ENCODE assay signal across 31 cellular contexts in genomic region chr14:95183082-95183481, GRCh38. TPM values are rescaled to one million over a fixed set of nuclear protein-coding genes. Genes with fewer than 3 reads are reported as not detected.
DNase-seq lines count a peak whose midpoint lies in the region; ATAC-seq and TF ChIP-seq lines count a peak whose summit lies in the region.
"Had no signal": no experiment of that assay in that cellular context is flagged by ENCODE, and none has a peak within 500 bp of the region (broad histone marks: within the 10 kb centered on the region; RNA-seq: fewer than 3 reads in every experiment).

No MANE protein-coding gene starts in this region.

- TF ChIP-seq POLR2A in heart left ventricle (IDR thresholded peaks at IDR 0.05) (no peak), esophagus muscularis mucosa (IDR thresholded peaks at IDR 0.05; ENCODE audit: low read depth) (no peak), upper lobe of left lung (IDR thresholded peaks at IDR 0.05) (no peak)

- peaks cover 0 to 6% (median 0%) of the 10 kb centered on the region in 9 donors for H3K27me3 ChIP-seq in heart left ventricle
- no peaks in the 10 kb centered on the region for H3K27me3 ChIP-seq in esophagus muscularis mucosa
- H3K27me3 ChIP-seq in muscle layer of duodenum (ENCODE audit: low read depth, low read length): no peaks in the 10 kb centered on the region
- no peaks in the 10 kb centered on the region for H3K27me3 ChIP-seq in upper lobe of left lung
- H3K27me3 ChIP-seq: vagina had no signal

- H3K4me1 ChIP-seq in heart left ventricle (peaks cover 11 to 57% (median 46%) of the 10 kb centered on the region in 12 donors), esophagus muscularis mucosa (peaks cover 38 to 48% (median 39%) of the 10 kb centered on the region in 4 donors), muscle layer of duodenum (ENCODE audit: control insufficient read depth in 1 of 2, insufficient read depth in 2 of 2, low read length in 2 of 2) (peaks cover 14 to 27% of the 10 kb centered on the region in 2 donors), upper lobe of left lung (peaks cover 28 to 36% (median 34%) of the 10 kb centered on the region in 4 donors)

- no peaks in the 10 kb centered on the region for H3K36me3 ChIP-seq in heart left ventricle
- H3K36me3 ChIP-seq in esophagus muscularis mucosa: peaks cover 0 to 9% (median 0%) of the 10 kb centered on the region in 4 donors
- H3K36me3 ChIP-seq in muscle layer of duodenum (ENCODE audit: control insufficient read depth in 1 of 2, insufficient read depth in 2 of 2, low read length in 2 of 2): peaks cover 0 to 6% of the 10 kb centered on the region in 2 donors
- H3K36me3 ChIP-seq in upper lobe of left lung: no peaks in the 10 kb centered on the region
- H3K36me3 ChIP-seq: vagina, WERI-Rb-1 had no signal

- no peak for DNase-seq in heart left ventricle
- DNase-seq in Right ventricle myocardium superior: no peak
- no peak for DNase-seq in esophagus muscularis mucosa (ENCODE audit: extremely low spot score)
- DNase-seq in upper lobe of left lung: no peak
- DNase-seq: activated CD4-positive, alpha-beta T cell treated with anti-CD3 and anti-CD28 coated beads for 48 hours; activated gamma-delta T cell treated with Interleukin-2 at 50 U/mL for 16 hours; activated naive CD8-positive, alpha-beta T cell treated with anti-CD3 and anti-CD28 coated beads, Interleukin-2, amount 50 U/mL, for 24 hours; activated T-cell treated with anti-CD3 and anti-CD28 coated beads, Interleukin-2, amount 50 U/mL, for 24 hours; CD4-positive, alpha-beta memory T cell; cerebellar nuclear complex; DMS 273 treated with DMSO at 0.1 percent for 48 hours; effector CD4-positive, alpha-beta T cell; head of caudate nucleus; naive thymus-derived CD8-positive, alpha-beta T cell; NCI-H1048; NCI-H187 treated with DMSO at 0.1 percent for 48 hours; NCI-H2171 treated with DMSO at 0.1 percent for 48 hours; NCI-H526; occipital lobe; PC-9; SHP77 treated with DMSO at 0.1 percent for 48 hours; stimulated activated CD4-positive, alpha-beta T cell treated with anti-CD3 and anti-CD28 coated beads, Interleukin-2, amount 100 ng/mL, for 48 hours; substantia nigra; T-helper 9 cell; WERI-Rb-1 had no signal

- H3K4me3 ChIP-seq in heart left ventricle: no peak overlapping the region
- H3K4me3 ChIP-seq in esophagus muscularis mucosa: no peak overlapping the region
- no peak overlapping the region for H3K4me3 ChIP-seq in muscle layer of duodenum (ENCODE audit: low read depth in 1 of 2, low read length in 2 of 2)
- no peak overlapping the region for H3K4me3 ChIP-seq in upper lobe of left lung
- H3K4me3 ChIP-seq: PC-9, vagina had no signal

- no peak for TF ChIP-seq CTCF in heart left ventricle (IDR thresholded peaks at IDR 0.05)
- no peak for TF ChIP-seq CTCF in esophagus muscularis mucosa (IDR thresholded peaks at IDR 0.05)
- TF ChIP-seq CTCF in upper lobe of left lung (IDR thresholded peaks at IDR 0.05): no peak

- peaks cover 0 to 5% (median 0%) of the 10 kb centered on the region in 12 donors for H3K9me3 ChIP-seq in heart left ventricle
- no peaks in the 10 kb centered on the region for H3K9me3 ChIP-seq in esophagus muscularis mucosa
- H3K9me3 ChIP-seq in muscle layer of duodenum (ENCODE audit: control insufficient read depth in 1 of 2, low read length in 2 of 2): no peaks in the 10 kb centered on the region
- H3K9me3 ChIP-seq in upper lobe of left lung: no peaks in the 10 kb centered on the region
- H3K9me3 ChIP-seq: vagina had no signal

- intact Hi-C loops in heart left ventricle (cut with DNase I) (loop anchor here in 2 of 10 donors (10.0 kb wide), 2 partner anchors 212 to 232 kb away; no protein-coding TSS in a partner anchor), Right ventricle myocardium superior (cut with DNase I) (no loop called here), esophagus muscularis mucosa (cut with DNase I) (no loop called here)

- ATAC-seq in heart left ventricle (no peak), Right ventricle myocardium superior (ENCODE audit: poor library complexity) (no peak), upper lobe of left lung (ENCODE audit: low FRiP score in 2 of 2) (no peak), HG03442 (IDR thresholded peaks at IDR 0.05; ENCODE audit: unreplicated experiment) (no peak), HG02870 (IDR thresholded peaks at IDR 0.05; ENCODE audit: unreplicated experiment) (no peak), HG02973 (IDR thresholded peaks at IDR 0.05; ENCODE audit: unreplicated experiment) (no peak)
- ATAC-seq: activated naive CD8-positive, alpha-beta T cell treated with anti-CD3 and anti-CD28 coated beads, Interleukin-2, amount 50 U/mL, for 24 hours; naive thymus-derived CD8-positive, alpha-beta T cell had no signal

- TF ChIP-seq EP300 in esophagus muscularis mucosa (IDR thresholded peaks at IDR 0.05): no peak
- TF ChIP-seq EP300 in upper lobe of left lung (IDR thresholded peaks at IDR 0.05): no peak

- H3K27ac ChIP-seq in heart left ventricle (peak overlapping the region; percentile 69 to 97 (median 84)), esophagus muscularis mucosa (replicated peaks in 1 of 4) (peak overlapping the region; percentile 36 to 71 (median 62)), muscle layer of duodenum (ENCODE audit: low read length) (peak overlapping the region; percentile 79), upper lobe of left lung (peak overlapping the region; percentile 85 to 90 (median 85))
- H3K27ac ChIP-seq: epithelial cell of prostate, PC-9, vagina, WERI-Rb-1 had no signal

- 71 to 93% (median 80%) methylated on average over 1 of the region's 1 CpG for WGBS in heart left ventricle, 4 donors
- WGBS in esophagus muscularis mucosa: 93% methylated on average over 1 of the region's 1 CpG
- 67 to 81% methylated on average over 1 of the region's 1 CpG for WGBS in upper lobe of left lung, 2 donors

RNA-seq across cellular contexts. Expression of gene DICER1, which starts 25.8 kb away (rescaled TPM):
- total RNA-seq in heart left ventricle (10 to 100 TPM; 21.6 to 57.9 (median 33.3) TPM), Right ventricle myocardium superior (26.1 TPM), esophagus muscularis mucosa (10 to 100 TPM; 43.9 to 72.2 (median 58.4) TPM), upper lobe of left lung (100 to 1,000 TPM in 1 of 6 donors, 10 to 100 TPM in 5; 57.7 to 106 (median 75.1) TPM)
- 10 to 100 TPM in 1 of 2 donors, 1 to 10 TPM in 1; 5.4 to 10.5 TPM for polyA plus RNA-seq in heart left ventricle
